Comparison of ENCODE assay signal across 16 cellular contexts in the genomic region with DNA sequence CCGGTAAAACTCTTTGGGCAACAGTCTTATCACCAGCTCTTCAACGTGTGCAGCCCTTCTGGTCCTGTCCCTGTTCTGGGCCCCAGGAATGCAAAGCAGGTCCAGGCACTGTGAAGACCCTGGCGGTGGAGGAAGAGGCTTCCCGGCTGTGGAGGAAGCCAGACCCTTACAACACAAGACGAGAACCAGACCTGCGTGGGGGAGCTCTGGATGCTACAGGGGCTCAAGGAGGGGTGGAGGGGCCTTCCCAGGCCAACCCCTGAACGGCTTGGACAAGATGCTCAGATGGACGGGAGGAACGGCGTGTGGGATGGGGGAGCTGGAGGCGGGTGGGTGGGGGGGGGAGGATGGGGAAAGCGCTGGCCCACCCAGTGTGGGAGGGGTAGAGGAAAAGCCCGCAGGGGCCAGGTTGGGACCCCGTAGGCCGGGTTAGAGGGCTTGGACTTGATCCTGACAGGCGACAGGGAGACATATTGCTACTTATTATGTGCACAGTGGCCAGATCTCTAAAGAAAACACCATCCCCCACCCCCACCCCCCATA. TPM values are rescaled to one million over a fixed set of nuclear protein-coding genes. Genes with fewer than 3 reads are reported as not detected.
DNase-seq lines count a peak whose midpoint lies in the region; ATAC-seq and TF ChIP-seq lines count a peak whose summit lies in the region.
"Had no signal": no experiment of that assay in that cellular context is flagged by ENCODE, and none has a peak within 500 bp of the region (broad histone marks: within the 10 kb centered on the region; RNA-seq: fewer than 3 reads in every experiment).

No MANE protein-coding gene starts in this region.

- H3K4me2 ChIP-seq in BLaER1 treated with 17β-estradiol and CSF1 and Interleukin-3, amounts not matched to agents 10 nM and 100 nM: peak overlapping the region; percentile 74 to 92 (median 87)
- H3K4me2 ChIP-seq in OCI-LY7 (ENCODE audit: low read length): no peak overlapping the region

- peaks cover 0 to 25% (median 11%) of the 10 kb centered on the region in 10 experiments; a peak in 14 of 20 replicates for H3K4me1 ChIP-seq in BLaER1 treated with 17β-estradiol and CSF1 and Interleukin-3, amounts not matched to agents 10 nM and 100 nM
- H3K4me1 ChIP-seq in tibial artery (peaks cover 0 to 43% (median 19%) of the 10 kb centered on the region in 4 donors), OCI-LY7 (ENCODE audit: insufficient read depth, low read length, poor library complexity, severe bottlenecking) (no peaks in the 10 kb centered on the region)

- peak overlapping the region in 9 of 10 experiments; percentile 46 to 68 (median 55); a peak in 12 of 20 replicates for H3K4me3 ChIP-seq in BLaER1 treated with 17β-estradiol and CSF1 and Interleukin-3, amounts not matched to agents 10 nM and 100 nM
- H3K4me3 ChIP-seq in tibial artery: no peak overlapping the region
- no peak overlapping the region for H3K4me3 ChIP-seq in OCI-LY7 (ENCODE audit: low read depth, low read length, poor library complexity, severe bottlenecking)

- peaks cover 31% of the 10 kb centered on the region for H3K4me1 Mint-ChIP-seq in activated naive CD8-positive, alpha-beta T cell treated with anti-CD3 and anti-CD28 coated beads, Interleukin-2, amount 50 U/mL, for 24 hours
- H3K4me1 Mint-ChIP-seq in mesothelial cell of epicardium: peaks cover 7% of the 10 kb centered on the region

- BruUV-seq in OCI-LY7 (replicated peaks; lab: Mats Ljungman, UMichigan): no TSS peak

- no peaks in the 10 kb centered on the region for H3K36me3 ChIP-seq in BLaER1 treated with 17β-estradiol and CSF1 and Interleukin-3, amounts not matched to agents 10 nM and 100 nM
- H3K36me3 ChIP-seq in tibial artery: no peaks in the 10 kb centered on the region
- no peaks in the 10 kb centered on the region for H3K36me3 ChIP-seq in OCI-LY7 (ENCODE audit: insufficient read depth, low read length)
- H3K36me3 ChIP-seq: cardiac muscle cell had no signal

- peak overlapping the region in 1 of 11 experiments; percentile 37; a peak in 1 of 22 replicates for H3K9ac ChIP-seq in BLaER1 treated with 17β-estradiol and CSF1 and Interleukin-3, amounts not matched to agents 10 nM and 100 nM

- peak overlapping the region; percentile 50 for H3K4me3 Mint-ChIP-seq in activated naive CD8-positive, alpha-beta T cell treated with anti-CD3 and anti-CD28 coated beads, Interleukin-2, amount 50 U/mL, for 24 hours
- peak overlapping the region; percentile 63 for H3K4me3 Mint-ChIP-seq in mesothelial cell of epicardium

- TF ChIP-seq CTCF in GM13976 (IDR thresholded peaks at IDR 0.05; ENCODE audit: borderline replicate concordance, control extremely low read depth, extremely low read depth, insufficient read depth, missing control alignments) (no peak), mesothelial cell of epicardium (IDR thresholded peaks at IDR 0.05; ENCODE audit: unreplicated experiment) (no peak), tibial artery (IDR thresholded peaks at IDR 0.05) (no peak), OCI-LY7 (conservative IDR thresholded peaks at IDR 0.05; ENCODE audit: low read length) (no peak)

- DNase-seq in GM13976 (ENCODE audit: low spot score) (peak; percentile 32), mesothelial cell of epicardium (ENCODE audit: low spot score in 2 of 2, unreplicated experiment in 2 of 2) (no peak), tibial artery (no peak), SIG-M5 treated with dmso at 0.1 percent for 504 hours (lab: John Stamatoyannopoulos, UW; ENCODE audit: unreplicated experiment) (no peak), OCI-LY7 (ENCODE audit: low spot score) (no peak)
- no peak for DNase-seq in activated naive CD8-positive, alpha-beta T cell treated with anti-CD3 and anti-CD28 coated beads, Interleukin-2, amount 50 U/mL, for 24 hours
- DNase-seq: activated CD4-positive, CD25-positive, alpha-beta regulatory T cell; activated effector memory CD4-positive, alpha-beta T cell treated with Interleukin-2 at 50 U/mL for 16 hours; left cardiac atrium; stimulated activated CD4-positive, alpha-beta T cell treated with anti-CD3 and anti-CD28 coated beads, Interleukin-2, amount 100 ng/mL, for 48 hours had no signal

- no peak overlapping the region for H3K27ac ChIP-seq in BLaER1 treated with 17β-estradiol and CSF1 and Interleukin-3, amounts not matched to agents 10 nM and 100 nM
- H3K27ac ChIP-seq in tibial artery: no peak overlapping the region
- H3K27ac ChIP-seq in OCI-LY7 (ENCODE audit: low read depth, low read length, poor library complexity, severe bottlenecking): no peak overlapping the region
- H3K27ac ChIP-seq: C4-2B, cardiac muscle cell had no signal

- peaks cover 89% of the 10 kb centered on the region for H3K27me3 Mint-ChIP-seq in activated naive CD8-positive, alpha-beta T cell treated with anti-CD3 and anti-CD28 coated beads, Interleukin-2, amount 50 U/mL, for 24 hours
- peaks cover 94% of the 10 kb centered on the region for H3K27me3 Mint-ChIP-seq in mesothelial cell of epicardium (ENCODE audit: low read depth)

- H3K27ac Mint-ChIP-seq in activated naive CD8-positive, alpha-beta T cell treated with anti-CD3 and anti-CD28 coated beads, Interleukin-2, amount 50 U/mL, for 24 hours: no peak overlapping the region
- H3K27ac Mint-ChIP-seq in mesothelial cell of epicardium: no peak overlapping the region

- no peaks in the 10 kb centered on the region for H3K36me3 Mint-ChIP-seq in activated naive CD8-positive, alpha-beta T cell treated with anti-CD3 and anti-CD28 coated beads, Interleukin-2, amount 50 U/mL, for 24 hours (ENCODE audit: low read depth)
- no peaks in the 10 kb centered on the region for H3K36me3 Mint-ChIP-seq in mesothelial cell of epicardium

- no peak for ATAC-seq in activated naive CD8-positive, alpha-beta T cell treated with anti-CD3 and anti-CD28 coated beads, Interleukin-2, amount 50 U/mL, for 24 hours
- ATAC-seq in HG02885 (IDR thresholded peaks at IDR 0.05; ENCODE audit: poor library complexity, unreplicated experiment): no peak
- ATAC-seq: left cardiac atrium had no signal

- H2AFZ ChIP-seq in OCI-LY7 (ENCODE audit: low read length): no peak overlapping the region

- in situ Hi-C loops in GM13976 (cut with MboI; ENCODE audit: low sequenced_read_pairs, unreplicated experiment): no loop called here

- H3K9me3 ChIP-seq in BLaER1 treated with 17β-estradiol and CSF1 and Interleukin-3, amounts not matched to agents 10 nM and 100 nM (replicated peaks in 1 of 11): peaks cover 16 to 39% (median 24%) of the 10 kb centered on the region in 11 experiments
- H3K9me3 ChIP-seq in tibial artery (no peaks in the 10 kb centered on the region), OCI-LY7 (ENCODE audit: low read length) (no peaks in the 10 kb centered on the region)

- peaks cover 77 to 88% (median 84%) of the 10 kb centered on the region in 11 experiments for H3K27me3 ChIP-seq in BLaER1 treated with 17β-estradiol and CSF1 and Interleukin-3, amounts not matched to agents 10 nM and 100 nM
- H3K27me3 ChIP-seq in tibial artery: peaks cover 0 to 90% of the 10 kb centered on the region in 2 donors

- H4K20me1 ChIP-seq in BLaER1 treated with 17β-estradiol and CSF1 and Interleukin-3, amounts not matched to agents 10 nM and 100 nM: peaks cover 0 to 18% (median 4%) of the 10 kb centered on the region in 11 experiments; a peak in 8 of 22 replicates
- no peaks in the 10 kb centered on the region for H4K20me1 ChIP-seq in OCI-LY7 (ENCODE audit: insufficient read depth, low read length)

- CTCF ChIA-PET in OCI-LY7 (lab: Charles Lee; ENCODE audit: unreplicated experiment): no interaction called here

- intact Hi-C loops in tibial artery (cut with DNase I; ENCODE audit: low total_unique reads) (no loop called here), OCI-LY7 (cut with micrococcal nuclease; ENCODE audit: unreplicated experiment) (no loop called here)

- no peaks in the 10 kb centered on the region for H3K9me3 Mint-ChIP-seq in activated naive CD8-positive, alpha-beta T cell treated with anti-CD3 and anti-CD28 coated beads, Interleukin-2, amount 50 U/mL, for 24 hours
- H3K9me3 Mint-ChIP-seq in mesothelial cell of epicardium: no peaks in the 10 kb centered on the region

- POLR2A ChIA-PET in OCI-LY7 (lab: Charles Lee): no interaction called here

- no peaks in the 10 kb centered on the region for H3K9me2 ChIP-seq in OCI-LY7 (ENCODE audit: insufficient read depth, low read length)

- no peaks in the 10 kb centered on the region for H3K79me2 ChIP-seq in OCI-LY7 (ENCODE audit: insufficient read depth, low read depth, low read length)

RNA-seq across cellular contexts. Expression of gene OLIG2, which starts 5.1 kb away (rescaled TPM):
- total RNA-seq in mesothelial cell of epicardium (0.20 to 0.38 TPM (median 0.35 TPM) in 3 replicates), OCI-LY7 (2022) (not detected in 2 replicates)
- not detected in 2 replicates for total RNA-seq in OCI-LY7 (2014; rRNA removed; shearing (Covaris generic))
- total RNA-seq: G401, left cardiac atrium, M059J had no signal

RNA-seq across cellular contexts. Expression of gene OLIG1, which starts 49.3 kb away (rescaled TPM):
- total RNA-seq in mesothelial cell of epicardium: not detected in 3 replicates
- total RNA-seq in OCI-LY7 (2014; rRNA removed; shearing (Covaris generic)): not detected in 2 replicates
- not detected in 2 replicates for total RNA-seq in OCI-LY7 (2022)
- total RNA-seq: cardiac muscle cell, G401, M059J had no signal

Comparison
In these comparisons a context has a peak if more than half of its experiments do, and no peak if none do; other contexts are left out.
1. H3K4me3 ChIP-seq: peak in BLaER1 treated with 17β-estradiol and CSF1 and Interleukin-3, amounts not matched to agents 10 nM and 100 nM (9 of 10); none in tibial artery (0 of 2) and OCI-LY7 (single experiment).